20 cellular contexts compared by ENCODE assay signal in genomic region chr3:69494091-69494659, GRCh38.
"Had no signal": no experiment of that assay in that cellular context is flagged by ENCODE, and none has a peak within 500 bp of the region (broad histone marks: within the 10 kb centered on the region; RNA-seq: fewer than 3 reads in every experiment).

No MANE protein-coding gene starts in this region.

- ATAC-seq: lower lobe of right lung; sciatic nerve; stimulated activated naive B cell treated with anti-CD40 and anti-IgM and Interleukin-4, amounts not matched to agents 10 μg/mL and 1 μg/mL and 100 μg/mL, for 72 hours; stimulated activated naive CD8-positive, alpha-beta T cell treated with anti-CD3 and anti-CD28 coated beads, Interleukin-15, amount 100 ng/mL, for 72 hours; upper lobe of right lung had no signal

- H3K27me3 ChIP-seq: esophagus muscularis mucosa, testis, tibial nerve, upper lobe of right lung had no signal

- H3K27ac ChIP-seq: epithelial cell of prostate, esophagus muscularis mucosa, lower lobe of right lung, parathyroid adenoma, prostate gland, skin epidermis, testis, tibial nerve, upper lobe of right lung had no signal

- H3K9me3 ChIP-seq: esophagus muscularis mucosa, lower lobe of right lung, prostate gland, testis, tibial nerve, upper lobe of right lung had no signal

- H3K4me1 ChIP-seq: esophagus muscularis mucosa, parathyroid adenoma, prostate gland, testis had no signal

- H3K4me3 ChIP-seq: esophagus muscularis mucosa, lower lobe of right lung, prostate gland, skin epidermis, testis, tibial nerve, upper lobe of right lung had no signal

- H3K36me3 ChIP-seq: esophagus muscularis mucosa, lower lobe of right lung, prostate gland, tibial nerve, upper lobe of right lung had no signal

- DNase-seq: cortex of kidney; effector memory CD4-positive, alpha-beta T cell; foreskin fibroblast; hippocampal formation; lower lobe of right lung; naive B cell; occipital lobe; stimulated activated CD4-positive, alpha-beta T cell treated with anti-CD3 and anti-CD28 coated beads, Interleukin-2, amount 100 ng/mL, for 24 hours; stimulated activated CD4-positive, alpha-beta T cell treated with anti-CD3 and anti-CD28 coated beads, Interleukin-4, amount 100 ng/mL, for 4 hours; stimulated activated naive B cell treated with anti-CD40 and anti-IgM and Interleukin-4, amounts not matched to agents 10 μg/mL and 1 μg/mL and 100 μg/mL, for 72 hours; stimulated activated naive CD8-positive, alpha-beta T cell treated with anti-CD3 and anti-CD28 coated beads, Interleukin-15, amount 100 ng/mL, for 72 hours; testis; upper lobe of right lung had no signal
